1 cellular context compared by ENCODE assay signal in the genomic region with DNA sequence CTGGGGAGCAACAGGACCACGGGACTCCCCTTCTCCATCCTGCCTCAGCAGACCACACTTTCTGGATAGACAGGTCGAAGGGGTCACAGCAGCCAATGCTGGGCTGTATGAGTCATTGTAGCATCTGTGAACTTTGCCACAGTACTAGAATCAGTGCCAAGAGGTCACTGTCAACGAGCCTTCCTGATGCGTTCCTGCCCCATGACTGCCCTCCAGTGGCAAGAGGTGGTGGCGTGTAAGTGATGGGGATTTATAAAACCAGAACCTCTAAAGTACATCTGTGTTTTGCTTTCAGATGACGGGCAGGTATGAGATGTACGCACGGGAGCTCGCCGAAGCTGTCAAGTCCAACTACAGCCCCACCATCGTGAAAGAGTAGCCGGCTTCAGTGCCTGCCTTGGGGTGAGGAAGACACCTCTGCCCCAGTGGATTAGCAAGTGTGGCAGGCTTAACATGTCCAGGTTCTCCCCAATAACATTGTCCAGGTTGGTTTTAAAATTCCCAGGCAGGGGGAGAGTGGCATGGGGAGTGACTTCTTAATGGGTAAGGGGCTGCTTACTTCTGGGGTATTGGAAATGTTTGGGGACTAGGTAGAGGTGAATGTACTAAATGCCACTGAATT.
TF ChIP-seq lines count a peak whose summit lies in the region.

No MANE protein-coding gene starts in this region.

TF ChIP-seq in GM23338, 12 proteins besides CTCF, POLR2A, EP300 and RAD21 (continued from another document):
- TF ChIP-seq, protein P1, sequence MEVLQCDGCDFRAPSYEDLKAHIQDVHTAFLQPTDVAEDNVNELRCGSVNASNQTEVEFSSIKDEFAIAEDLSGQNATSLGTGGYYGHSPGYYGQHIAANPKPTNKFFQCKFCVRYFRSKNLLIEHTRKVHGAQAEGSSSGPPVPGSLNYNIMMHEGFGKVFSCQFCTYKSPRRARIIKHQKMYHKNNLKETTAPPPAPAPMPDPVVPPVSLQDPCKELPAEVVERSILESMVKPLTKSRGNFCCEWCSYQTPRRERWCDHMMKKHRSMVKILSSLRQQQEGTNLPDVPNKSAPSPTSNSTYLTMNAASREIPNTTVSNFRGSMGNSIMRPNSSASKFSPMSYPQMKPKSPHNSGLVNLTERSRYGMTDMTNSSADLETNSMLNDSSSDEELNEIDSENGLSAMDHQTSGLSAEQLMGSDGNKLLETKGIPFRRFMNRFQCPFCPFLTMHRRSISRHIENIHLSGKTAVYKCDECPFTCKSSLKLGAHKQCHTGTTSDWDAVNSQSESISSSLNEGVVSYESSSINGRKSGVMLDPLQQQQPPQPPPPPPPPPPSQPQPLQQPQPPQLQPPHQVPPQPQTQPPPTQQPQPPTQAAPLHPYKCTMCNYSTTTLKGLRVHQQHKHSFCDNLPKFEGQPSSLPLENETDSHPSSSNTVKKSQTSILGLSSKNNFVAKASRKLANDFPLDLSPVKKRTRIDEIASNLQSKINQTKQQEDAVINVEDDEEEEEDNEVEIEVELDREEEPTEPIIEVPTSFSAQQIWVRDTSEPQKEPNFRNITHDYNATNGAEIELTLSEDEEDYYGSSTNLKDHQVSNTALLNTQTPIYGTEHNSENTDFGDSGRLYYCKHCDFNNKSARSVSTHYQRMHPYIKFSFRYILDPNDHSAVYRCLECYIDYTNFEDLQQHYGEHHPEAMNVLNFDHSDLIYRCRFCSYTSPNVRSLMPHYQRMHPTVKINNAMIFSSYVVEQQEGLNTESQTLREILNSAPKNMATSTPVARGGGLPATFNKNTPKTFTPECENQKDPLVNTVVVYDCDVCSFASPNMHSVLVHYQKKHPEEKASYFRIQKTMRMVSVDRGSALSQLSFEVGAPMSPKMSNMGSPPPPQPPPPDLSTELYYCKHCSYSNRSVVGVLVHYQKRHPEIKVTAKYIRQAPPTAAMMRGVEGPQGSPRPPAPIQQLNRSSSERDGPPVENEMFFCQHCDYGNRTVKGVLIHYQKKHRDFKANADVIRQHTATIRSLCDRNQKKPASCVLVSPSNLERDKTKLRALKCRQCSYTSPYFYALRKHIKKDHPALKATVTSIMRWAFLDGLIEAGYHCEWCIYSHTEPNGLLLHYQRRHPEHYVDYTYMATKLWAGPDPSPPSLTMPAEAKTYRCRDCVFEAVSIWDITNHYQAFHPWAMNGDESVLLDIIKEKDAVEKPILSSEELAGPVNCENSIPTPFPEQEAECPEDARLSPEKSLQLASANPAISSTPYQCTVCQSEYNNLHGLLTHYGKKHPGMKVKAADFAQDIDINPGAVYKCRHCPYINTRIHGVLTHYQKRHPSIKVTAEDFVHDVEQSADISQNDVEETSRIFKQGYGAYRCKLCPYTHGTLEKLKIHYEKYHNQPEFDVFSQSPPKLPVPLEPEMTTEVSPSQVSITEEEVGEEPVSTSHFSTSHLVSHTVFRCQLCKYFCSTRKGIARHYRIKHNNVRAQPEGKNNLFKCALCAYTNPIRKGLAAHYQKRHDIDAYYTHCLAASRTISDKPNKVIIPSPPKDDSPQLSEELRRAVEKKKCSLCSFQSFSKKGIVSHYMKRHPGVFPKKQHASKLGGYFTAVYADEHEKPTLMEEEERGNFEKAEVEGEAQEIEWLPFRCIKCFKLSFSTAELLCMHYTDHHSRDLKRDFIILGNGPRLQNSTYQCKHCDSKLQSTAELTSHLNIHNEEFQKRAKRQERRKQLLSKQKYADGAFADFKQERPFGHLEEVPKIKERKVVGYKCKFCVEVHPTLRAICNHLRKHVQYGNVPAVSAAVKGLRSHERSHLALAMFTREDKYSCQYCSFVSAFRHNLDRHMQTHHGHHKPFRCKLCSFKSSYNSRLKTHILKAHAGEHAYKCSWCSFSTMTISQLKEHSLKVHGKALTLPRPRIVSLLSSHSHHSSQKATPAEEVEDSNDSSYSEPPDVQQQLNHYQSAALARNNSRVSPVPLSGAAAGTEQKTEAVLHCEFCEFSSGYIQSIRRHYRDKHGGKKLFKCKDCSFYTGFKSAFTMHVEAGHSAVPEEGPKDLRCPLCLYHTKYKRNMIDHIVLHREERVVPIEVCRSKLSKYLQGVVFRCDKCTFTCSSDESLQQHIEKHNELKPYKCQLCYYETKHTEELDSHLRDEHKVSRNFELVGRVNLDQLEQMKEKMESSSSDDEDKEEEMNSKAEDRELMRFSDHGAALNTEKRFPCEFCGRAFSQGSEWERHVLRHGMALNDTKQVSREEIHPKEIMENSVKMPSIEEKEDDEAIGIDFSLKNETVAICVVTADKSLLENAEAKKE (CRISPR knock-in tag; IDR thresholded peaks at IDR 0.05): no peak
- TF ChIP-seq EZH2 (IDR thresholded peaks at IDR 0.05; ENCODE audit: low read depth, unreplicated experiment): no peak
